ENCODE assay signal across 9 cellular contexts in the genomic region with DNA sequence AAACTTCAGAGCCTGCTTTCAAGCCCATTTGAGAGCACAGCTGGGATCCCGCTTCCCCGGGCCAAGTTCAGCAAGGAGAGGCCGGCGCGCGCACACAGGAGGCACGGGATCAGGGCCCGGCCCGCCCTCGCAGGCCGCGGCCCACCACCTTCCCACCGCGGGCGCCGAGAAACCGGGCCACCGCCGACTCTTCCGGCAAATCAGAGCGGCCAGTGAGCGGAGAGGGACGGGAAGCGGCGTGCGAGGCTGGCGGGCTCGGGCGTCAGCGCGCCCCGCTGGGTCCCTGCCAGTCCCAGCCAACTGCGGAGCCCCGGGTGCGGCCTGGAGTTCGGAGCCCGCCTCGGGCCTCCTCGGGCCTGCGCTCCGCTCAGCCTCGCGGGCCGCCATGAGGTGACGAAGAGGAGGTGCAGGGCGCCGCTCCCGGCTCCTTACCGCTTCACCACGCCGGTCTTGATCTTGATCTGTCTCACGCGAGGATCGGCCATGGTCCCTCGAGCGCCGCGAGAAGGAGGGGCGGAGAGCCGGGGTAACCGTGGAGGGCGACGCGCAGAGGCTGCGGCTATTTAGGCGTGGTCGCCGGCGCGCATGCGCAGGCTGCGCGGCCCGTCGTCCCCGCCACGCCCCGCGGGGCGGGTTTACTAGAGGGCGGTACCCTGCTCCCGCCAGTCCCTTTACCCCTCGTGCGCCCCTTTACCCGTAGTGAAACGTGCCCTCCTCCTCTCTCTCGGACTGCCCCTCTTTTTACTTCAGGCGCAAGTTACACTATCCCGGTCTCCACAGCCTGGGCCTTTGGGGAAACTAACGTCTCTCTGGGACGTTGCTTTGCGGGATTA. TPM values are rescaled to one million over a fixed set of nuclear protein-coding genes. Genes with fewer than 3 reads are reported as not detected.
DNase-seq lines count a peak whose midpoint lies in the region; ATAC-seq, FAIRE-seq and TF ChIP-seq lines count a peak whose summit lies in the region.
"Had no signal": no experiment of that assay in that cellular context is flagged by ENCODE, and none has a peak within 500 bp of the region (broad histone marks: within the 10 kb centered on the region; RNA-seq: fewer than 3 reads in every experiment).

A gene with protein sequence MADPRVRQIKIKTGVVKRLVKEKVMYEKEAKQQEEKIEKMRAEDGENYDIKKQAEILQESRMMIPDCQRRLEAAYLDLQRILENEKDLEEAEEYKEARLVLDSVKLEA (minus strand): TSS at position 567 of the 833 bp plus-strand sequence. CDS start 82 bp downstream, at position 485.

- no peaks in the 10 kb centered on the region for H3K27me3 ChIP-seq in bronchial epithelial cell (ENCODE audit: control insufficient read depth, insufficient read depth, low read length)
- no peaks in the 10 kb centered on the region for H3K27me3 ChIP-seq in spleen (replicated peaks in 1 of 7)

- CTCF ChIA-PET in WTC11 (lab: Charles Lee): interaction anchor here (0.9 to 1.3 kb wide), 2 partner anchors 12 to 352 kb away, joined by 3 to 5 read pairs; no protein-coding TSS in a partner anchor

- H3K27me3 Mint-ChIP-seq in WTC11 (ENCODE audit: low read depth) (peaks cover 6% of the 10 kb centered on the region; the same call in 1 of the 2 replicates), immature natural killer cell (ENCODE audit: low read depth in 3 of 3) (peaks cover 10 to 18% (median 14%) of the 10 kb centered on the region in 3 donors)

- no peak for FAIRE-seq in bronchial epithelial cell (lab: Jason Lieb, UNC)
- FAIRE-seq: endometrium had no signal

- no peaks in the 10 kb centered on the region for H3K9me3 ChIP-seq in spleen

- WGBS in spleen, 5 donors: 0 to 1% (median 0%) methylated on average over 50 to 92 of the region's 92 CpGs

- H3K4me1 Mint-ChIP-seq in WTC11: peaks cover 52% of the 10 kb centered on the region
- peaks cover 37 to 52% of the 10 kb centered on the region in 2 donors for H3K4me1 Mint-ChIP-seq in immature natural killer cell

- peak within 1 kb of the TSS; percentile 94 to 99 (median 98) for H3K27ac ChIP-seq in spleen

- H3K4me3 Mint-ChIP-seq in WTC11 (peak within 1 kb of the TSS; percentile 86), immature natural killer cell (peak within 1 kb of the TSS; percentile 87 to 94 (median 92))

- peak; percentile 90 for DNase-seq in AG10803 (ENCODE audit: low read depth)
- DNase-seq in NCI-H2227 treated with DMSO at 0.1 percent for 48 hours (lab: John Stamatoyannopoulos, UW): peak; percentile 85
- peak; percentile 88 for DNase-seq in WTC11 (ENCODE audit: low spot score)
- DNase-seq in bronchial epithelial cell (ENCODE audit: low read depth): peak; percentile 73
- peak; percentile 92 to 94 (median 93) for DNase-seq in immature natural killer cell
- DNase-seq in spleen: peak; percentile 97

- intact Hi-C loops in spleen (cut with DNase I; ENCODE audit: low total_unique reads): no loop called here

- peaks cover 1% of the 10 kb centered on the region for H3K36me3 ChIP-seq in bronchial epithelial cell (ENCODE audit: control insufficient read depth, insufficient read depth, low read length)
- H3K36me3 ChIP-seq in spleen: peaks cover 0 to 8% (median 0%) of the 10 kb centered on the region in 6 donors

- POLR2A ChIA-PET in WTC11 (lab: Charles Lee): interaction anchor here (1.0 kb wide), 1 partner anchor 68 kb away, joined by 4 read pairs; no protein-coding TSS in a partner anchor

- peaks cover 3% of the 10 kb centered on the region; the same call in 1 of the 2 replicates for H3K36me3 Mint-ChIP-seq in WTC11
- H3K36me3 Mint-ChIP-seq in immature natural killer cell: peaks cover 0 to 5% (median 0%) of the 10 kb centered on the region in 3 donors

- in situ Hi-C loops in GM18951 (cut with MboI; ENCODE audit: low sequenced_read_pairs, unreplicated experiment): no loop called here

- peak within 1 kb of the TSS; percentile 91 for H3K27ac Mint-ChIP-seq in WTC11
- peak within 1 kb of the TSS; percentile 94 to 99 (median 98) for H3K27ac Mint-ChIP-seq in immature natural killer cell

- H3K4me1 ChIP-seq in spleen: peaks cover 28 to 53% (median 47%) of the 10 kb centered on the region in 6 donors

- ATAC-seq in HG03175 (IDR thresholded peaks at IDR 0.05; ENCODE audit: unreplicated experiment): peak; percentile 90
- ATAC-seq in WTC11: peak; percentile 91

- no peaks in the 10 kb centered on the region for H3K9me3 Mint-ChIP-seq in WTC11
- no peaks in the 10 kb centered on the region for H3K9me3 Mint-ChIP-seq in immature natural killer cell

- H3K4me3 ChIP-seq in AG10803 (ENCODE audit: low read length): peak within 1 kb of the TSS; percentile 85
- H3K4me3 ChIP-seq in bronchial epithelial cell (ENCODE audit: low read depth, low read length): peak within 1 kb of the TSS; percentile 78
- peak within 1 kb of the TSS; percentile 54 to 74 (median 66) for H3K4me3 ChIP-seq in spleen

- TF ChIP-seq CTCF in AG10803 (conservative IDR thresholded peaks at IDR 0.05; ENCODE audit: low read length) (no peak), WTC11 (IDR thresholded peaks at IDR 0.05) (no peak), bronchial epithelial cell (IDR thresholded peaks at IDR 0.05; ENCODE audit: insufficient read depth, low read length, severe bottlenecking) (peak; percentile 23), spleen (IDR thresholded peaks at IDR 0.05 in 8 of 11, conservative IDR thresholded peaks at IDR 0.05 in 3 of 11) (peak in 8 of 11 experiments; percentile 19 to 51 (median 43))

- TF ChIP-seq POLR2A in GM18951 (IDR thresholded peaks at IDR 0.05; ENCODE audit: extremely low read depth, insufficient read depth, insufficient read length) (peak; percentile 92), spleen (IDR thresholded peaks at IDR 0.05) (peak in 1 of 3 donors; percentile 84)

TF ChIP-seq in WTC11, 78 proteins besides CTCF, POLR2A, EP300 and RAD21 (continues in another document):
- TF ChIP-seq ZNF121 (CRISPR knock-in tag; IDR thresholded peaks at IDR 0.05) (no peak), ZBTB21 (CRISPR knock-in tag; IDR thresholded peaks at IDR 0.05; ENCODE audit: borderline replicate concordance) (no peak), JUN (CRISPR knock-in tag; IDR thresholded peaks at IDR 0.05) (peak; percentile 75; the same call in 1 of the 2 replicates), RELA (CRISPR knock-in tag; IDR thresholded peaks at IDR 0.05; ENCODE audit: borderline replicate concordance) (peak; percentile 92; the same call in 1 of the 2 replicates), SOX15 (CRISPR knock-in tag; IDR thresholded peaks at IDR 0.05) (no peak), FOXK1 (CRISPR knock-in tag; IDR thresholded peaks at IDR 0.05) (0 out of 2 replicates have a peak, but pooled peaks have one; percentile 21), TEAD1 (CRISPR knock-in tag; IDR thresholded peaks at IDR 0.05) (0 out of 2 replicates have a peak, but pooled peaks have one; percentile 31), NFE2L1 (CRISPR knock-in tag; IDR thresholded peaks at IDR 0.05) (0 out of 2 replicates have a peak, but pooled peaks have one; percentile 12), GABPB1 (CRISPR knock-in tag; IDR thresholded peaks at IDR 0.05) (peak; percentile 43), ESRRA (CRISPR knock-in tag; IDR thresholded peaks at IDR 0.05; ENCODE audit: borderline replicate concordance) (peak; percentile 73; the same call in 1 of the 2 replicates)
- TF ChIP-seq, protein P1, sequence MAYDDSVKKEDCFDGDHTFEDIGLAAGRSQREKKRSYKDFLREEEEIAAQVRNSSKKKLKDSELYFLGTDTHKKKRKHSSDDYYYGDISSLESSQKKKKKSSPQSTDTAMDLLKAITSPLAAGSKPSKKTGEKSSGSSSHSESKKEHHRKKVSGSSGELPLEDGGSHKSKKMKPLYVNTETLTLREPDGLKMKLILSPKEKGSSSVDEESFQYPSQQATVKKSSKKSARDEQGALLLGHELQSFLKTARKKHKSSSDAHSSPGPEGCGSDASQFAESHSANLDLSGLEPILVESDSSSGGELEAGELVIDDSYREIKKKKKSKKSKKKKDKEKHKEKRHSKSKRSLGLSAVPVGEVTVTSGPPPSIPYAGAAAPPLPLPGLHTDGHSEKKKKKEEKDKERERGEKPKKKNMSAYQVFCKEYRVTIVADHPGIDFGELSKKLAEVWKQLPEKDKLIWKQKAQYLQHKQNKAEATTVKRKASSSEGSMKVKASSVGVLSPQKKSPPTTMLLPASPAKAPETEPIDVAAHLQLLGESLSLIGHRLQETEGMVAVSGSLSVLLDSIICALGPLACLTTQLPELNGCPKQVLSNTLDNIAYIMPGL (CRISPR knock-in tag; IDR thresholded peaks at IDR 0.05): peak; percentile 96
- TF ChIP-seq, protein P2, sequence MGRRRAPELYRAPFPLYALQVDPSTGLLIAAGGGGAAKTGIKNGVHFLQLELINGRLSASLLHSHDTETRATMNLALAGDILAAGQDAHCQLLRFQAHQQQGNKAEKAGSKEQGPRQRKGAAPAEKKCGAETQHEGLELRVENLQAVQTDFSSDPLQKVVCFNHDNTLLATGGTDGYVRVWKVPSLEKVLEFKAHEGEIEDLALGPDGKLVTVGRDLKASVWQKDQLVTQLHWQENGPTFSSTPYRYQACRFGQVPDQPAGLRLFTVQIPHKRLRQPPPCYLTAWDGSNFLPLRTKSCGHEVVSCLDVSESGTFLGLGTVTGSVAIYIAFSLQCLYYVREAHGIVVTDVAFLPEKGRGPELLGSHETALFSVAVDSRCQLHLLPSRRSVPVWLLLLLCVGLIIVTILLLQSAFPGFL (CRISPR knock-in tag; IDR thresholded peaks at IDR 0.05; ENCODE audit: borderline replicate concordance): no peak
- TF ChIP-seq, protein P3, sequence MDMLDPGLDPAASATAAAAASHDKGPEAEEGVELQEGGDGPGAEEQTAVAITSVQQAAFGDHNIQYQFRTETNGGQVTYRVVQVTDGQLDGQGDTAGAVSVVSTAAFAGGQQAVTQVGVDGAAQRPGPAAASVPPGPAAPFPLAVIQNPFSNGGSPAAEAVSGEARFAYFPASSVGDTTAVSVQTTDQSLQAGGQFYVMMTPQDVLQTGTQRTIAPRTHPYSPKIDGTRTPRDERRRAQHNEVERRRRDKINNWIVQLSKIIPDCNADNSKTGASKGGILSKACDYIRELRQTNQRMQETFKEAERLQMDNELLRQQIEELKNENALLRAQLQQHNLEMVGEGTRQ (CRISPR knock-in tag; IDR thresholded peaks at IDR 0.05): no peak; the same call in 1 of the 2 replicates

RNA-seq across cellular contexts. Expression of the gene that starts here (rescaled TPM):
- total RNA-seq in WTC11 (2021) (310 to 327 TPM (median 323 TPM) in 3 replicates), bronchial epithelial cell (68.2 and 112 TPM in 2 replicates), spleen (100 to 1,000 TPM in 5 of 7 donors, 10 to 100 TPM in 2; 92.2 to 140 (median 103) TPM)
- polyA plus RNA-seq in immature natural killer cell (100 to 1,000 TPM; 162 to 182 (median 172) TPM), spleen (100 to 1,000 TPM; 198 to 267 (median 199) TPM)

Comparison
In these comparisons a context has a peak if more than half of its experiments do, and no peak if none do; other contexts are left out.
1. Peak in every context shown above with its lines: DNase-seq, ATAC-seq, H3K4me3 ChIP-seq and H3K27ac ChIP-seq.
2. CTCF ChIP-seq: peak in bronchial epithelial cell (single experiment) and spleen (8 of 11); none in AG10803 (single experiment) and WTC11 (single experiment).